In genomic region chr1:41791667-41792484, GRCh38 we compare ENCODE assay signal across 18 cellular contexts.
A peak's percentile ranks its signal among the peaks of the same experiment; 100 is the strongest.
DNase-seq lines count a peak whose midpoint lies in the region; ATAC-seq lines count a peak whose summit lies in the region.
"Had no signal": no experiment of that assay in that cellular context is flagged by ENCODE, and none has a peak within 500 bp of the region (broad histone marks: within the 10 kb centered on the region; RNA-seq: fewer than 3 reads in every experiment).

No MANE protein-coding gene starts in this region.

- peaks cover 8% of the 10 kb centered on the region for H3K36me3 Mint-ChIP-seq in activated CD4-positive, alpha-beta T cell treated with anti-CD3 and anti-CD28 coated beads for 36 hours (ENCODE audit: low read depth)
- no peaks in the 10 kb centered on the region for H3K36me3 Mint-ChIP-seq in T-helper 17 cell (ENCODE audit: low read depth)
- H3K36me3 Mint-ChIP-seq in activated naive CD8-positive, alpha-beta T cell treated with anti-CD3 and anti-CD28 coated beads for 36 hours, result peaks cover 7% of the 10 kb centered on the region
- H3K36me3 Mint-ChIP-seq in stimulated activated effector memory CD8-positive, alpha-beta T cell treated with anti-CD3 and anti-CD28 coated beads, Interleukin-12 subunit alpha, Interleukin-12 subunit beta, amount 100 ng/mL, for 72 hours, result peaks cover 2% of the 10 kb centered on the region

- POLR2A ChIA-PET in activated CD4-positive, alpha-beta T cell treated with anti-CD3 and anti-CD28 coated beads for 36 hours (lab: Charles Lee), result interaction anchor here (0.6 kb wide), 1 partner anchor 130 kb away, joined by 3 read pairs; no protein-coding TSS in a partner anchor

- no peaks in the 10 kb centered on the region for H3K9me3 Mint-ChIP-seq in activated CD4-positive, alpha-beta T cell treated with anti-CD3 and anti-CD28 coated beads for 36 hours (ENCODE audit: low read depth)
- peaks cover 3% of the 10 kb centered on the region for H3K9me3 Mint-ChIP-seq in activated naive CD8-positive, alpha-beta T cell treated with anti-CD3 and anti-CD28 coated beads for 36 hours
- H3K9me3 Mint-ChIP-seq in stimulated activated effector memory CD8-positive, alpha-beta T cell treated with anti-CD3 and anti-CD28 coated beads, Interleukin-12 subunit alpha, Interleukin-12 subunit beta, amount 100 ng/mL, for 72 hours, result peaks cover 2% of the 10 kb centered on the region

- H3K27me3 ChIP-seq in SJCRH30, result no peaks in the 10 kb centered on the region; the same call in 1 of the 2 replicates

- peak; percentile 75 for DNase-seq in activated CD4-positive, alpha-beta T cell treated with anti-CD3 and anti-CD28 coated beads for 36 hours
- no peak for DNase-seq in activated CD4-positive, alpha-beta T cell treated with anti-CD3 and anti-CD28 coated beads, Interleukin-2, amount 50 U/mL, for 1 hour
- no peak for DNase-seq in T-helper 17 cell
- no peak for DNase-seq in activated naive CD8-positive, alpha-beta T cell treated with anti-CD3 and anti-CD28 coated beads for 36 hours
- no peak for DNase-seq in stimulated activated effector memory CD8-positive, alpha-beta T cell treated with anti-CD3 and anti-CD28 coated beads, Interleukin-12 subunit alpha, Interleukin-12 subunit beta, amount 100 ng/mL, for 72 hours (ENCODE audit: low spot score in 2 of 2)
- DNase-seq in iPS-NIHi11 (ENCODE audit: low spot score), result no peak
- no peak for DNase-seq in NCI-H1105 treated with DMSO at 0.1 percent for 48 hours (lab: John Stamatoyannopoulos, UW)
- no peak for DNase-seq in SJCRH30
- DNase-seq: effector memory CD4-positive, alpha-beta T cell; islet precursor cell; NCI-H146; NCI-H526 treated with DMSO at 0.1 percent for 48 hours; retina; trophoblast cell had no signal

- H3K27ac Mint-ChIP-seq in activated CD4-positive, alpha-beta T cell treated with anti-CD3 and anti-CD28 coated beads for 36 hours, result peak overlapping the region; percentile 77
- peak overlapping the region; percentile 44 for H3K27ac Mint-ChIP-seq in T-helper 17 cell
- H3K27ac Mint-ChIP-seq in activated naive CD8-positive, alpha-beta T cell treated with anti-CD3 and anti-CD28 coated beads for 36 hours, result peak overlapping the region; percentile 82
- H3K27ac Mint-ChIP-seq in stimulated activated effector memory CD8-positive, alpha-beta T cell treated with anti-CD3 and anti-CD28 coated beads, Interleukin-12 subunit alpha, Interleukin-12 subunit beta, amount 100 ng/mL, for 72 hours, result peak overlapping the region; percentile 62

- H3K4me1 ChIP-seq in SJCRH30, result no peaks in the 10 kb centered on the region; the same call in 1 of the 2 replicates
- H3K4me1 ChIP-seq: A549 had no signal

- H3K4me3 Mint-ChIP-seq in activated CD4-positive, alpha-beta T cell treated with anti-CD3 and anti-CD28 coated beads for 36 hours, result no peak overlapping the region
- H3K4me3 Mint-ChIP-seq in T-helper 17 cell, result peak overlapping the region; percentile 79
- peak overlapping the region; percentile 26 for H3K4me3 Mint-ChIP-seq in activated naive CD8-positive, alpha-beta T cell treated with anti-CD3 and anti-CD28 coated beads for 36 hours
- H3K4me3 Mint-ChIP-seq in stimulated activated effector memory CD8-positive, alpha-beta T cell treated with anti-CD3 and anti-CD28 coated beads, Interleukin-12 subunit alpha, Interleukin-12 subunit beta, amount 100 ng/mL, for 72 hours, result peak overlapping the region; percentile 51

- CTCF ChIA-PET in activated CD4-positive, alpha-beta T cell treated with anti-CD3 and anti-CD28 coated beads for 36 hours (lab: Charles Lee), result no interaction called here

- H3K4me1 Mint-ChIP-seq in activated CD4-positive, alpha-beta T cell treated with anti-CD3 and anti-CD28 coated beads for 36 hours, result peaks cover 59% of the 10 kb centered on the region
- peaks cover 31% of the 10 kb centered on the region for H3K4me1 Mint-ChIP-seq in T-helper 17 cell
- peaks cover 40% of the 10 kb centered on the region for H3K4me1 Mint-ChIP-seq in activated naive CD8-positive, alpha-beta T cell treated with anti-CD3 and anti-CD28 coated beads for 36 hours
- peaks cover 56% of the 10 kb centered on the region for H3K4me1 Mint-ChIP-seq in stimulated activated effector memory CD8-positive, alpha-beta T cell treated with anti-CD3 and anti-CD28 coated beads, Interleukin-12 subunit alpha, Interleukin-12 subunit beta, amount 100 ng/mL, for 72 hours

- H3K27ac ChIP-seq in SJCRH30, result no peak overlapping the region
- H3K27ac ChIP-seq: A549, VCaP had no signal

- H3K27me3 Mint-ChIP-seq in activated CD4-positive, alpha-beta T cell treated with anti-CD3 and anti-CD28 coated beads for 36 hours, result no peaks in the 10 kb centered on the region
- no peaks in the 10 kb centered on the region for H3K27me3 Mint-ChIP-seq in T-helper 17 cell
- no peaks in the 10 kb centered on the region for H3K27me3 Mint-ChIP-seq in activated naive CD8-positive, alpha-beta T cell treated with anti-CD3 and anti-CD28 coated beads for 36 hours

- no peaks in the 10 kb centered on the region for H3K36me3 ChIP-seq in SJCRH30

- no peaks in the 10 kb centered on the region for H3K9me3 ChIP-seq in T-helper 17 cell (ENCODE audit: control insufficient read depth, low read length, poor library complexity, severe bottlenecking)
- H3K9me3 ChIP-seq in SJCRH30 (replicated peaks), result peaks cover 6% of the 10 kb centered on the region; the same call in 1 of the 2 replicates
- H3K9me3 ChIP-seq: A549 had no signal

- peak; percentile 86 for ATAC-seq in activated CD4-positive, alpha-beta T cell treated with anti-CD3 and anti-CD28 coated beads for 36 hours
- peak; percentile 67 for ATAC-seq in T-helper 17 cell
- ATAC-seq in stimulated activated effector memory CD8-positive, alpha-beta T cell treated with anti-CD3 and anti-CD28 coated beads, Interleukin-12 subunit alpha, Interleukin-12 subunit beta, amount 100 ng/mL, for 72 hours, result peak; percentile 87
- ATAC-seq: A549, HCT116, Right ventricle myocardium inferior had no signal

- intact Hi-C loops in activated CD4-positive, alpha-beta T cell treated with anti-CD3 and anti-CD28 coated beads for 36 hours (cut with DNase I, micrococcal nuclease), result loop anchor here (1.0 to 10.0 kb wide), 5 partner anchors 9 to 277 kb away; no protein-coding TSS in a partner anchor

- H3K4me3 ChIP-seq in SJCRH30, result no peak overlapping the region
- H3K4me3 ChIP-seq: A549 had no signal
